Comparison of ENCODE assay signal across 26 cellular contexts in the genomic region with DNA sequence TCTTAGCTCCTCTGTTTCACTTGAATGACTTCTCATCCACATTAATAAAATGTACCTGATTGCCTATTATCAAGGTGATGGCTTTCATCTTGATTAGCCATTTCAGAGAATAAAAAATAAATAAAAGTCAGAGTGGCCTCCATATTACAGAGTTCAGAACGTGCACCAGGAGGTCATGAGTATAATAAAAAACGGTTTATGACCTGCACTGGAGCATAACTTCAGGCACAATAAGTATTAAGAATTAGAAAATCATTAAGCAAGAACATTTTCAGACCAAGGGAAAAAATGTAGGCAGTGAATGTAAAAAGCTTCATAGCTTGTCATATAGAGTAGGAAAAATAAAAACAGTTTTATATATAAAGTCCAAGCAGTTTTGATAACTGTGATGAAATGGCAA. TPM values are rescaled to one million over a fixed set of nuclear protein-coding genes. Genes with fewer than 3 reads are reported as not detected.
A peak's percentile ranks its signal among the peaks of the same experiment; 100 is the strongest.
DNase-seq lines count a peak whose midpoint lies in the region; ATAC-seq, FAIRE-seq and TF ChIP-seq lines count a peak whose summit lies in the region.
"Had no signal": no experiment of that assay in that cellular context is flagged by ENCODE, and none has a peak within 500 bp of the region (broad histone marks: within the 10 kb centered on the region; RNA-seq: fewer than 3 reads in every experiment).

No MANE protein-coding gene starts in this region.

- H3K27ac ChIP-seq in A549 (no peak overlapping the region), SK-N-MC (peak overlapping the region; percentile 87), neural progenitor cell (peak overlapping the region; percentile 70)
- H3K27ac ChIP-seq: SJCRH30 had no signal

- H3K4me2 ChIP-seq in A549 (peak overlapping the region; percentile 24; the same call in 2 of the 3 replicates), neural progenitor cell (peak overlapping the region; percentile 71)

- no peak for ATAC-seq in A549
- ATAC-seq in HG03460 (IDR thresholded peaks at IDR 0.05; ENCODE audit: unreplicated experiment), result no peak
- ATAC-seq: left ventricle myocardium superior, Panc1 had no signal

- TF ChIP-seq RAD21 in A549 (conservative IDR thresholded peaks at IDR 0.05 in 1 of 2, IDR thresholded peaks at IDR 0.05 in 1 of 2), result no peak

- H3K4me3 ChIP-seq in A549 (no peak overlapping the region), SK-N-MC (0 out of 2 replicates have a peak overlapping the region, but pooled peaks have one; percentile 50), neural progenitor cell (no peak overlapping the region)
- H3K4me3 ChIP-seq: MG63, sigmoid colon, SJCRH30, upper lobe of left lung had no signal

- no peak for TF ChIP-seq CTCF in A549 (IDR thresholded peaks at IDR 0.05)
- TF ChIP-seq CTCF in HFFc6 (IDR thresholded peaks at IDR 0.05), result no peak
- no peak for TF ChIP-seq CTCF in neural progenitor cell (IDR thresholded peaks at IDR 0.05)

- H3K4me1 Mint-ChIP-seq in HFFc6 (ENCODE audit: low read depth), result peaks cover 84% of the 10 kb centered on the region
- H3K4me1 Mint-ChIP-seq in neural progenitor cell, result peaks cover 41% of the 10 kb centered on the region

- DNase-seq in A549 (ENCODE audit: low read depth in 1 of 2, low spot score in 1 of 2) (no peak), HFFc6 (no peak), SK-N-MC (ENCODE audit: low read depth, low spot score) (no peak), neural progenitor cell (ENCODE audit: low spot score) (no peak), T1000 (lab: John Stamatoyannopoulos, UW) (no peak), NCI-H226 (no peak), DMS53 treated with DMSO at 0.1 percent for 48 hours (lab: John Stamatoyannopoulos, UW; ENCODE audit: unreplicated experiment) (no peak)
- DNase-seq: BE2C; effector CD8-positive, alpha-beta T cell; immature natural killer cell; left ventricle myocardium superior; MG63; NCI-H1417; posterior cingulate gyrus; sigmoid colon; SJCRH30; T-helper 1 cell; upper lobe of left lung had no signal

- POLR2A ChIA-PET in A549 (lab: Yijun Ruan, JAX), result no interaction called here

- H3K9me3 Mint-ChIP-seq in HFFc6 (no peaks in the 10 kb centered on the region), neural progenitor cell (no peaks in the 10 kb centered on the region)
- H3K9me3 Mint-ChIP-seq: IgD-negative memory B cell; immature natural killer cell; natural killer cell treated with Interleukin-12 subunit alpha and Interleukin-12 subunit beta and Interleukin-15 and Interleukin-18, amount 100 ng/mL, for 72 hours had no signal

- H3K36me3 Mint-ChIP-seq in HFFc6 (ENCODE audit: low read depth), result peaks cover 8% of the 10 kb centered on the region; the same call in 1 of the 2 replicates
- peaks cover 14% of the 10 kb centered on the region for H3K36me3 Mint-ChIP-seq in neural progenitor cell
- H3K36me3 Mint-ChIP-seq: immature natural killer cell had no signal

- H3K27me3 Mint-ChIP-seq in HFFc6 (ENCODE audit: insufficient read depth) (no peaks in the 10 kb centered on the region; the same call in 1 of the 2 replicates), neural progenitor cell (ENCODE audit: insufficient read depth, low read depth) (no peaks in the 10 kb centered on the region)
- H3K27me3 Mint-ChIP-seq: IgD-negative memory B cell; natural killer cell treated with Interleukin-12 subunit alpha and Interleukin-12 subunit beta and Interleukin-15 and Interleukin-18, amount 100 ng/mL, for 72 hours had no signal

- H3K36me3 ChIP-seq in SK-N-MC (ENCODE audit: insufficient read depth, low read length) (peaks cover 11% of the 10 kb centered on the region), neural progenitor cell (no peaks in the 10 kb centered on the region)
- H3K36me3 ChIP-seq: BE2C, sigmoid colon, upper lobe of left lung had no signal

- H3K9ac ChIP-seq in SK-N-MC (ENCODE audit: insufficient read length) (no peak overlapping the region), neural progenitor cell (no peak overlapping the region)

- H3K4me1 ChIP-seq in A549 (peaks cover 21% of the 10 kb centered on the region), neural progenitor cell (peaks cover 45% of the 10 kb centered on the region)
- H3K4me1 ChIP-seq: SJCRH30 had no signal

- no peak for TF ChIP-seq POLR2A in A549 (IDR thresholded peaks at IDR 0.05; ENCODE audit: low read length)

- CTCF ChIA-PET in A549 (lab: Yijun Ruan, JAX), result interaction anchor here (0.7 kb wide), 1 partner anchor 46 kb away, joined by 3 read pairs; no protein-coding TSS in a partner anchor

- H3K4me3 Mint-ChIP-seq in HFFc6 (no peak overlapping the region), neural progenitor cell (no peak overlapping the region)
- H3K4me3 Mint-ChIP-seq: IgD-negative memory B cell had no signal

- no peaks in the 10 kb centered on the region for H3K27me3 ChIP-seq in neural progenitor cell
- H3K27me3 ChIP-seq: BE2C, MG63, sigmoid colon, SJCRH30, upper lobe of left lung had no signal

- peak overlapping the region; percentile 36; the same call in 1 of the 2 replicates for H3K27ac Mint-ChIP-seq in HFFc6
- no peak overlapping the region for H3K27ac Mint-ChIP-seq in neural progenitor cell

- peaks cover 83% of the 10 kb centered on the region for H4K20me1 ChIP-seq in neural progenitor cell (ENCODE audit: low read depth)

- 58% methylated on average over 2 of the region's 2 CpGs for WGBS in A549 (ENCODE audit: missing lambda C conversion rate)

- no peak for FAIRE-seq in A549 (lab: Jason Lieb, UNC)

- H2AFZ ChIP-seq in neural progenitor cell (replicated peaks), result no peak overlapping the region

- H3K9me3 ChIP-seq in A549, result no peaks in the 10 kb centered on the region
- no peaks in the 10 kb centered on the region for H3K9me3 ChIP-seq in SK-N-MC (ENCODE audit: low read depth, low read length)
- H3K9me3 ChIP-seq in neural progenitor cell (ENCODE audit: low read depth), result no peaks in the 10 kb centered on the region
- H3K9me3 ChIP-seq: BE2C, MG63, sigmoid colon, SJCRH30, upper lobe of left lung had no signal

- TF ChIP-seq EP300 in A549 (IDR thresholded peaks at IDR 0.05), result no peak

- H3K79me2 ChIP-seq in neural progenitor cell (ENCODE audit: low read depth), result peaks cover 100% of the 10 kb centered on the region

- peaks cover 27% of the 10 kb centered on the region for H3F3A ChIP-seq in neural progenitor cell (ENCODE audit: low read depth)

TF ChIP-seq in A549, 52 proteins besides CTCF, POLR2A, EP300 and RAD21:
- TF ChIP-seq ZNF302 (CRISPR knock-in tag; IDR thresholded peaks at IDR 0.05) (no peak), ZSCAN20 (CRISPR knock-in tag; IDR thresholded peaks at IDR 0.05) (no peak)

RNA-seq across cellular contexts. Expression of gene METTL9, which starts 11.4 kb away (rescaled TPM):
- 110 and 124 TPM in 2 replicates for polyA plus RNA-seq in A549 (2011; rRNA removed)
- polyA plus RNA-seq in A549 (2012; cell fraction: cytosol; rRNA removed), result 40.2 and 52.6 TPM in 2 replicates
- 16.7 and 21.9 TPM in 2 replicates for polyA plus RNA-seq in A549 (2012; cell fraction: nucleus; rRNA removed)
- polyA plus RNA-seq in A549 (2017; fragmentation: RNase III; extraction: RNeasy Plus Mini Kit Qiagen cat#74134 plus additional on column Dnase treatment), result 69.1 to 72.2 TPM (median 69.5 TPM) in 3 replicates
- polyA minus RNA-seq in A549 (2011; rRNA and poly(A)+ RNA removed), result 23.9 and 28.4 TPM in 2 replicates
- total RNA-seq in HFFc6 (2021; fragmentation: NEBNext Ultra II Directional; extraction: Animal tissue kit (Norgen Biotek cat#: 25700)), result 100 to 1,000 TPM; 147 to 176 (median 151) TPM
- 234 and 329 TPM in 2 replicates for total RNA-seq in neural progenitor cell (ENCODE audit: low replicate concordance)

RNA-seq across cellular contexts. Expression of gene IGSF6, which starts 41.6 kb away (rescaled TPM):
- not detected in 2 replicates for polyA plus RNA-seq in A549 (2011; rRNA removed)
- polyA plus RNA-seq in A549 (2012; cell fraction: cytosol; rRNA removed), result not detected in 2 replicates
- polyA plus RNA-seq in A549 (2012; cell fraction: nucleus; rRNA removed), result not detected in 2 replicates
- polyA plus RNA-seq in A549 (2017; fragmentation: RNase III; extraction: RNeasy Plus Mini Kit Qiagen cat#74134 plus additional on column Dnase treatment), result not detected in 3 replicates
- not detected in 2 replicates for polyA minus RNA-seq in A549 (2011; rRNA and poly(A)+ RNA removed)
- not detected for total RNA-seq in HFFc6 (2021; fragmentation: NEBNext Ultra II Directional; extraction: Animal tissue kit (Norgen Biotek cat#: 25700))
- not detected in 2 replicates for total RNA-seq in neural progenitor cell (ENCODE audit: low replicate concordance)
- total RNA-seq: A172; H4; natural killer cell treated with Interleukin-12 subunit alpha and Interleukin-12 subunit beta and Interleukin-15 and Interleukin-18, amount 100 ng/mL, for 72 hours; NCI-H460; SJCRH30 had no signal

RNA-seq across cellular contexts. Expression of gene OTOA, which starts 53.0 kb away (rescaled TPM):
- polyA plus RNA-seq in A549 (2011; rRNA removed) (0.05 and 0.08 TPM in 2 replicates), A549 (2017; fragmentation: RNase III; extraction: RNeasy Plus Mini Kit Qiagen cat#74134 plus additional on column Dnase treatment) (0.04 TPM in 1 of 3 replicates, not detected in the others)
- polyA plus RNA-seq in A549 (2012; cell fraction: cytosol; rRNA removed), result 0.03 TPM in 2 replicates
- 0.02 and 0.09 TPM in 2 replicates for polyA plus RNA-seq in A549 (2012; cell fraction: nucleus; rRNA removed)
- polyA minus RNA-seq in A549 (2011; rRNA and poly(A)+ RNA removed), result not detected in 2 replicates
- not detected for total RNA-seq in HFFc6 (2021; fragmentation: NEBNext Ultra II Directional; extraction: Animal tissue kit (Norgen Biotek cat#: 25700))
- total RNA-seq in neural progenitor cell (ENCODE audit: low replicate concordance), result 0.40 TPM in 1 of 2 replicates, not detected in the other
- total RNA-seq: H4, left ventricle myocardium superior, NCI-H460, SJCRH30 had no signal
- polyA plus RNA-seq: esophagus, IgD-negative memory B cell, immature natural killer cell had no signal

Comparison
In these comparisons a context has a peak if more than half of its experiments do, and no peak if none do; other contexts are left out.
1. H3K27ac ChIP-seq: peak in SK-N-MC (single experiment) and neural progenitor cell (single experiment); none in A549 (0 of 2).